In genomic region chr5:135565691-135566421, GRCh38 we compare ENCODE assay signal across 8 cellular contexts. TPM values are rescaled to one million over a fixed set of nuclear protein-coding genes. Genes with fewer than 3 reads are reported as not detected.
DNase-seq lines count a peak whose midpoint lies in the region; ATAC-seq and TF ChIP-seq lines count a peak whose summit lies in the region.

No MANE protein-coding gene starts in this region.

- H3K9me3 ChIP-seq in naive thymus-derived CD4-positive, alpha-beta T cell (ENCODE audit: control insufficient read depth in 2 of 3, low read length in 3 of 3): no peaks in the 10 kb centered on the region

- TF ChIP-seq CTCF in HFFc6 (IDR thresholded peaks at IDR 0.05): peak; percentile 95

- H3K4me3 Mint-ChIP-seq in HFFc6: no peak overlapping the region
- H3K4me3 Mint-ChIP-seq in naive thymus-derived CD4-positive, alpha-beta T cell: no peak overlapping the region

- H3K36me3 Mint-ChIP-seq in HFFc6 (ENCODE audit: low read depth): no peaks in the 10 kb centered on the region
- H3K36me3 Mint-ChIP-seq in naive thymus-derived CD4-positive, alpha-beta T cell: no peaks in the 10 kb centered on the region

- POLR2A ChIA-PET in naive thymus-derived CD4-positive, alpha-beta T cell (lab: Charles Lee): no interaction called here

- TF ChIP-seq POLR2A in erythroblast (IDR thresholded peaks at IDR 0.05; ENCODE audit: low read length): no peak

- H3K4me3 ChIP-seq in naive thymus-derived CD4-positive, alpha-beta T cell (ENCODE audit: low read length): no peak overlapping the region

- intact Hi-C loops in naive thymus-derived CD4-positive, alpha-beta T cell (cut with micrococcal nuclease): loop anchor here (1.0 kb wide), 2 partner anchors 100 to 104 kb away; no protein-coding TSS in a partner anchor

- no peaks in the 10 kb centered on the region for H3K36me3 ChIP-seq in naive thymus-derived CD4-positive, alpha-beta T cell (ENCODE audit: control insufficient read depth in 2 of 3, insufficient read depth in 3 of 3, low read length in 3 of 3)

- no peaks in the 10 kb centered on the region for H3K9me3 Mint-ChIP-seq in HFFc6
- no peaks in the 10 kb centered on the region for H3K9me3 Mint-ChIP-seq in naive thymus-derived CD4-positive, alpha-beta T cell

- DNase-seq in COR-L47 (lab: John Stamatoyannopoulos, UW): peak; percentile 46
- peak; percentile 51 for DNase-seq in HFFc6
- peak; percentile 36 for DNase-seq in NK-92 (lab: John Stamatoyannopoulos, UW; ENCODE audit: unreplicated experiment)
- DNase-seq in activated CD8-positive, alpha-beta memory T cell treated with anti-CD3 and anti-CD28 coated beads, Interleukin-2, amount 50 U/mL, for 24 hours (ENCODE audit: extremely low read depth): peak; percentile 53
- DNase-seq in erythroblast (lab: John Stamatoyannopoulos, UW): peak; percentile 74 to 85
- DNase-seq in naive thymus-derived CD4-positive, alpha-beta T cell: peak in 8 of 9 donors; percentile 33 to 75 (median 50)
- DNase-seq in stimulated activated naive CD4-positive, alpha-beta T cell (lab: John Stamatoyannopoulos, UW): peak; percentile 7 to 51 (median 21)
- no peak for DNase-seq in retina

- ATAC-seq in naive thymus-derived CD4-positive, alpha-beta T cell: peak; percentile 75

- peaks cover 26% of the 10 kb centered on the region for H3K27me3 Mint-ChIP-seq in HFFc6 (ENCODE audit: insufficient read depth)
- peaks cover under 1 to 10% (median 4%) of the 10 kb centered on the region in 5 donors for H3K27me3 Mint-ChIP-seq in naive thymus-derived CD4-positive, alpha-beta T cell

- no peaks in the 10 kb centered on the region for H3K27me3 ChIP-seq in naive thymus-derived CD4-positive, alpha-beta T cell (ENCODE audit: control insufficient read depth in 2 of 2, insufficient read depth in 2 of 2, low read length in 2 of 2)

- CTCF ChIA-PET in naive thymus-derived CD4-positive, alpha-beta T cell (lab: Charles Lee): interaction anchor here (0.6 to 2.5 kb wide), 11 partner anchors 9 to 124 kb away, joined by 3 to 16 read pairs (median 4); no protein-coding TSS in a partner anchor

- H3K27ac Mint-ChIP-seq in HFFc6: no peak overlapping the region
- H3K27ac Mint-ChIP-seq in naive thymus-derived CD4-positive, alpha-beta T cell: no peak overlapping the region

- H3K27ac ChIP-seq in naive thymus-derived CD4-positive, alpha-beta T cell (ENCODE audit: low read depth, low read length): no peak overlapping the region

- no peaks in the 10 kb centered on the region for H3K4me1 ChIP-seq in naive thymus-derived CD4-positive, alpha-beta T cell (ENCODE audit: control insufficient read depth in 2 of 2, insufficient read depth in 2 of 2, low read length in 2 of 2)

- H3K4me1 Mint-ChIP-seq in HFFc6 (ENCODE audit: low read depth): peaks cover 40% of the 10 kb centered on the region
- peaks cover 0 to 4% (median 2%) of the 10 kb centered on the region in 7 donors for H3K4me1 Mint-ChIP-seq in naive thymus-derived CD4-positive, alpha-beta T cell

RNA-seq across cellular contexts. Expression of gene CXCL14, which starts 12.9 kb away (rescaled TPM):
- under 1 TPM in 1 of 6 experiments, not detected in 5; 0.17 TPM for total RNA-seq in HFFc6 (2021; fragmentation: NEBNext Ultra II Directional; extraction: Animal tissue kit (Norgen Biotek cat#: 25700))
- total RNA-seq in naive thymus-derived CD4-positive, alpha-beta T cell: not detected
- not detected for polyA plus RNA-seq in naive thymus-derived CD4-positive, alpha-beta T cell

RNA-seq across cellular contexts. Expression of gene NEUROG1, which starts 30.1 kb away (rescaled TPM):
- total RNA-seq in HFFc6 (2021; fragmentation: NEBNext Ultra II Directional; extraction: Animal tissue kit (Norgen Biotek cat#: 25700)): not detected
- total RNA-seq in naive thymus-derived CD4-positive, alpha-beta T cell: not detected
- not detected for polyA plus RNA-seq in naive thymus-derived CD4-positive, alpha-beta T cell
